In the genomic region with DNA sequence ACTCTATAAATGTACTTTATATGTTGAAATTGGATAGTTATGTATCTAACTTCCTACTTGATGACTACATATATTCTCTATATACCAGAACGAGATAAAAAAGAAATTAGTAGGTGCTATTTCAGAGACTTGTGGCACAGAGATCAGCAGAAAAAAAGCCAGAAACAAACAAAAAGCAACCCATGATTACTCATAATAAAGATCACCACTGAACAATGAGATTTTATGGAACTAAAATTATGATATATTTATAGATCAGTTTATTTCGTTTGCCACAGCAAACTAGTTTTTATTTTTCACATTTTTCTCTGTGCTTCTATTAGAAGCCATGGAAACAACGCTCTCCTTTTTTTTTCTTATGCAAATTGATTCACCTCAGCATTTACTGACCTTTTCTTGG, we compare ENCODE assay signal across 3 cellular contexts.
TF ChIP-seq lines count a peak whose summit lies in the region.

No MANE protein-coding gene starts in this region.

TF ChIP-seq in A549, 52 proteins besides CTCF, POLR2A, EP300 and RAD21:
- peak; percentile 95; the same call in 1 of the 2 replicates for TF ChIP-seq RNF2 (IDR thresholded peaks at IDR 0.05; ENCODE audit: borderline replicate concordance, low read depth)
- peak; percentile 77; the same call in 1 of the 2 replicates for TF ChIP-seq CBX8 (IDR thresholded peaks at IDR 0.05)
- TF ChIP-seq MAFK (IDR thresholded peaks at IDR 0.05; ENCODE audit: partially characterized antibody), result no peak
- TF ChIP-seq ZC3H11A (IDR thresholded peaks at IDR 0.05), result no peak
TF ChIP-seq in A549: peak in this region for 2.

TF ChIP-seq in GM23338, 12 proteins besides CTCF, POLR2A, EP300 and RAD21 (continues in another document):
- TF ChIP-seq, protein P1, sequence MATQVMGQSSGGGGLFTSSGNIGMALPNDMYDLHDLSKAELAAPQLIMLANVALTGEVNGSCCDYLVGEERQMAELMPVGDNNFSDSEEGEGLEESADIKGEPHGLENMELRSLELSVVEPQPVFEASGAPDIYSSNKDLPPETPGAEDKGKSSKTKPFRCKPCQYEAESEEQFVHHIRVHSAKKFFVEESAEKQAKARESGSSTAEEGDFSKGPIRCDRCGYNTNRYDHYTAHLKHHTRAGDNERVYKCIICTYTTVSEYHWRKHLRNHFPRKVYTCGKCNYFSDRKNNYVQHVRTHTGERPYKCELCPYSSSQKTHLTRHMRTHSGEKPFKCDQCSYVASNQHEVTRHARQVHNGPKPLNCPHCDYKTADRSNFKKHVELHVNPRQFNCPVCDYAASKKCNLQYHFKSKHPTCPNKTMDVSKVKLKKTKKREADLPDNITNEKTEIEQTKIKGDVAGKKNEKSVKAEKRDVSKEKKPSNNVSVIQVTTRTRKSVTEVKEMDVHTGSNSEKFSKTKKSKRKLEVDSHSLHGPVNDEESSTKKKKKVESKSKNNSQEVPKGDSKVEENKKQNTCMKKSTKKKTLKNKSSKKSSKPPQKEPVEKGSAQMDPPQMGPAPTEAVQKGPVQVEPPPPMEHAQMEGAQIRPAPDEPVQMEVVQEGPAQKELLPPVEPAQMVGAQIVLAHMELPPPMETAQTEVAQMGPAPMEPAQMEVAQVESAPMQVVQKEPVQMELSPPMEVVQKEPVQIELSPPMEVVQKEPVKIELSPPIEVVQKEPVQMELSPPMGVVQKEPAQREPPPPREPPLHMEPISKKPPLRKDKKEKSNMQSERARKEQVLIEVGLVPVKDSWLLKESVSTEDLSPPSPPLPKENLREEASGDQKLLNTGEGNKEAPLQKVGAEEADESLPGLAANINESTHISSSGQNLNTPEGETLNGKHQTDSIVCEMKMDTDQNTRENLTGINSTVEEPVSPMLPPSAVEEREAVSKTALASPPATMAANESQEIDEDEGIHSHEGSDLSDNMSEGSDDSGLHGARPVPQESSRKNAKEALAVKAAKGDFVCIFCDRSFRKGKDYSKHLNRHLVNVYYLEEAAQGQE (IDR thresholded peaks at IDR 0.05; ENCODE audit: unreplicated experiment), result no peak
- TF ChIP-seq, protein P2, sequence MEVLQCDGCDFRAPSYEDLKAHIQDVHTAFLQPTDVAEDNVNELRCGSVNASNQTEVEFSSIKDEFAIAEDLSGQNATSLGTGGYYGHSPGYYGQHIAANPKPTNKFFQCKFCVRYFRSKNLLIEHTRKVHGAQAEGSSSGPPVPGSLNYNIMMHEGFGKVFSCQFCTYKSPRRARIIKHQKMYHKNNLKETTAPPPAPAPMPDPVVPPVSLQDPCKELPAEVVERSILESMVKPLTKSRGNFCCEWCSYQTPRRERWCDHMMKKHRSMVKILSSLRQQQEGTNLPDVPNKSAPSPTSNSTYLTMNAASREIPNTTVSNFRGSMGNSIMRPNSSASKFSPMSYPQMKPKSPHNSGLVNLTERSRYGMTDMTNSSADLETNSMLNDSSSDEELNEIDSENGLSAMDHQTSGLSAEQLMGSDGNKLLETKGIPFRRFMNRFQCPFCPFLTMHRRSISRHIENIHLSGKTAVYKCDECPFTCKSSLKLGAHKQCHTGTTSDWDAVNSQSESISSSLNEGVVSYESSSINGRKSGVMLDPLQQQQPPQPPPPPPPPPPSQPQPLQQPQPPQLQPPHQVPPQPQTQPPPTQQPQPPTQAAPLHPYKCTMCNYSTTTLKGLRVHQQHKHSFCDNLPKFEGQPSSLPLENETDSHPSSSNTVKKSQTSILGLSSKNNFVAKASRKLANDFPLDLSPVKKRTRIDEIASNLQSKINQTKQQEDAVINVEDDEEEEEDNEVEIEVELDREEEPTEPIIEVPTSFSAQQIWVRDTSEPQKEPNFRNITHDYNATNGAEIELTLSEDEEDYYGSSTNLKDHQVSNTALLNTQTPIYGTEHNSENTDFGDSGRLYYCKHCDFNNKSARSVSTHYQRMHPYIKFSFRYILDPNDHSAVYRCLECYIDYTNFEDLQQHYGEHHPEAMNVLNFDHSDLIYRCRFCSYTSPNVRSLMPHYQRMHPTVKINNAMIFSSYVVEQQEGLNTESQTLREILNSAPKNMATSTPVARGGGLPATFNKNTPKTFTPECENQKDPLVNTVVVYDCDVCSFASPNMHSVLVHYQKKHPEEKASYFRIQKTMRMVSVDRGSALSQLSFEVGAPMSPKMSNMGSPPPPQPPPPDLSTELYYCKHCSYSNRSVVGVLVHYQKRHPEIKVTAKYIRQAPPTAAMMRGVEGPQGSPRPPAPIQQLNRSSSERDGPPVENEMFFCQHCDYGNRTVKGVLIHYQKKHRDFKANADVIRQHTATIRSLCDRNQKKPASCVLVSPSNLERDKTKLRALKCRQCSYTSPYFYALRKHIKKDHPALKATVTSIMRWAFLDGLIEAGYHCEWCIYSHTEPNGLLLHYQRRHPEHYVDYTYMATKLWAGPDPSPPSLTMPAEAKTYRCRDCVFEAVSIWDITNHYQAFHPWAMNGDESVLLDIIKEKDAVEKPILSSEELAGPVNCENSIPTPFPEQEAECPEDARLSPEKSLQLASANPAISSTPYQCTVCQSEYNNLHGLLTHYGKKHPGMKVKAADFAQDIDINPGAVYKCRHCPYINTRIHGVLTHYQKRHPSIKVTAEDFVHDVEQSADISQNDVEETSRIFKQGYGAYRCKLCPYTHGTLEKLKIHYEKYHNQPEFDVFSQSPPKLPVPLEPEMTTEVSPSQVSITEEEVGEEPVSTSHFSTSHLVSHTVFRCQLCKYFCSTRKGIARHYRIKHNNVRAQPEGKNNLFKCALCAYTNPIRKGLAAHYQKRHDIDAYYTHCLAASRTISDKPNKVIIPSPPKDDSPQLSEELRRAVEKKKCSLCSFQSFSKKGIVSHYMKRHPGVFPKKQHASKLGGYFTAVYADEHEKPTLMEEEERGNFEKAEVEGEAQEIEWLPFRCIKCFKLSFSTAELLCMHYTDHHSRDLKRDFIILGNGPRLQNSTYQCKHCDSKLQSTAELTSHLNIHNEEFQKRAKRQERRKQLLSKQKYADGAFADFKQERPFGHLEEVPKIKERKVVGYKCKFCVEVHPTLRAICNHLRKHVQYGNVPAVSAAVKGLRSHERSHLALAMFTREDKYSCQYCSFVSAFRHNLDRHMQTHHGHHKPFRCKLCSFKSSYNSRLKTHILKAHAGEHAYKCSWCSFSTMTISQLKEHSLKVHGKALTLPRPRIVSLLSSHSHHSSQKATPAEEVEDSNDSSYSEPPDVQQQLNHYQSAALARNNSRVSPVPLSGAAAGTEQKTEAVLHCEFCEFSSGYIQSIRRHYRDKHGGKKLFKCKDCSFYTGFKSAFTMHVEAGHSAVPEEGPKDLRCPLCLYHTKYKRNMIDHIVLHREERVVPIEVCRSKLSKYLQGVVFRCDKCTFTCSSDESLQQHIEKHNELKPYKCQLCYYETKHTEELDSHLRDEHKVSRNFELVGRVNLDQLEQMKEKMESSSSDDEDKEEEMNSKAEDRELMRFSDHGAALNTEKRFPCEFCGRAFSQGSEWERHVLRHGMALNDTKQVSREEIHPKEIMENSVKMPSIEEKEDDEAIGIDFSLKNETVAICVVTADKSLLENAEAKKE (CRISPR knock-in tag; IDR thresholded peaks at IDR 0.05), result no peak
- TF ChIP-seq STAT1 (IDR thresholded peaks at IDR 0.05; ENCODE audit: unreplicated experiment) (no peak), ZNF114 (CRISPR knock-in tag; IDR thresholded peaks at IDR 0.05) (no peak), ZNF331 (CRISPR knock-in tag; IDR thresholded peaks at IDR 0.05; ENCODE audit: low read depth) (no peak), NANOG (IDR thresholded peaks at IDR 0.05; ENCODE audit: borderline replicate concordance) (no peak), JUNB (IDR thresholded peaks at IDR 0.05; ENCODE audit: unreplicated experiment) (no peak)
- TF ChIP-seq, protein P3, sequence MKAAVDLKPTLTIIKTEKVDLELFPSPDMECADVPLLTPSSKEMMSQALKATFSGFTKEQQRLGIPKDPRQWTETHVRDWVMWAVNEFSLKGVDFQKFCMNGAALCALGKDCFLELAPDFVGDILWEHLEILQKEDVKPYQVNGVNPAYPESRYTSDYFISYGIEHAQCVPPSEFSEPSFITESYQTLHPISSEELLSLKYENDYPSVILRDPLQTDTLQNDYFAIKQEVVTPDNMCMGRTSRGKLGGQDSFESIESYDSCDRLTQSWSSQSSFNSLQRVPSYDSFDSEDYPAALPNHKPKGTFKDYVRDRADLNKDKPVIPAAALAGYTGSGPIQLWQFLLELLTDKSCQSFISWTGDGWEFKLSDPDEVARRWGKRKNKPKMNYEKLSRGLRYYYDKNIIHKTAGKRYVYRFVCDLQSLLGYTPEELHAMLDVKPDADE (IDR thresholded peaks at IDR 0.05), result no peak

TF ChIP-seq in K562, 482 proteins besides CTCF, POLR2A, EP300 and RAD21:
- peak; percentile 57; the same call in 1 of the 2 replicates for TF ChIP-seq BMI1 (IDR thresholded peaks at IDR 0.05; ENCODE audit: low read length)
- peak; percentile 79 for TF ChIP-seq CBX8 (IDR thresholded peaks at IDR 0.05; ENCODE audit: borderline replicate concordance, extremely low read depth, low read depth, low read length, poor library complexity, severe bottlenecking)
- TF ChIP-seq ZFP36 (IDR thresholded peaks at IDR 0.05; ENCODE audit: low read depth, low read length, partially characterized antibody), result peak; percentile 40
- TF ChIP-seq ETV5 (CRISPR knock-in tag; IDR thresholded peaks at IDR 0.05; ENCODE audit: low read depth), result no peak
